ENCODE assay signal across 1 cellular context in the genomic region with DNA sequence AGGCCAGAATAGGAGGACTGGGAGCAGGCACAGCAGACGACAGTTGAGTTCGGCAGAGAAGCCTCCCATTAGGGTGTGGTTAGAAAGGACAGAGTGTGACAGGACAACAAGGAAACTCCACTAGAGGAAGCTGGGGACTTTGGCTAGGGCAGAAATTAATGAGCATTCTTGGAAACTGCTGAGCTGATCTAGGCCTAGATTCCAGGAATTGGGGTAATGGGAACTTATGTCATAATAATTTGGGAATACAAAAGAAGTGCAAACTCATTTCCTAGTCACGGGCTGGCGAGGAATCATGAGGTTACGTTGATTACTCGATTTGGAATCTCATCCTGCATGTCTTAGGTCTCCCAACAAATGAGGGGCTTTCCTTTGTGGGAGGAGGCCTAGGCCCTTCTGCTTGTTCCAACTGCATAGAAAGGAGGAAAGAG.
TF ChIP-seq lines count a peak whose summit lies in the region.

No MANE protein-coding gene starts in this region.

TF ChIP-seq in HepG2, 621 proteins besides CTCF, POLR2A, EP300 and RAD21 (continued from another document):
- no peak for TF ChIP-seq KDM4B (CRISPR knock-in tag; IDR thresholded peaks at IDR 0.05)
- no peak for TF ChIP-seq ZNF747 (CRISPR knock-in tag; IDR thresholded peaks at IDR 0.05; ENCODE audit: borderline replicate concordance)
- no peak for TF ChIP-seq ZNF207 (IDR thresholded peaks at IDR 0.05; ENCODE audit: borderline replicate concordance)
- no peak for TF ChIP-seq ZNF737 (CRISPR knock-in tag; IDR thresholded peaks at IDR 0.05; ENCODE audit: borderline replicate concordance)
- no peak for TF ChIP-seq RCOR2 (CRISPR knock-in tag; IDR thresholded peaks at IDR 0.05)
- TF ChIP-seq NFKBIZ (CRISPR knock-in tag; IDR thresholded peaks at IDR 0.05), result no peak
- no peak for TF ChIP-seq TCF12 (IDR thresholded peaks at IDR 0.05)
- TF ChIP-seq TCF12 (CRISPR knock-in tag; IDR thresholded peaks at IDR 0.05), result no peak
- TF ChIP-seq ZNF556 (CRISPR knock-in tag; IDR thresholded peaks at IDR 0.05; ENCODE audit: borderline replicate concordance), result no peak
- TF ChIP-seq ZNF337 (CRISPR knock-in tag; IDR thresholded peaks at IDR 0.05; ENCODE audit: borderline replicate concordance, low read depth), result no peak
- no peak for TF ChIP-seq EHMT2 (IDR thresholded peaks at IDR 0.05; ENCODE audit: borderline replicate concordance, low read depth, low read length)
